In the genomic region with DNA sequence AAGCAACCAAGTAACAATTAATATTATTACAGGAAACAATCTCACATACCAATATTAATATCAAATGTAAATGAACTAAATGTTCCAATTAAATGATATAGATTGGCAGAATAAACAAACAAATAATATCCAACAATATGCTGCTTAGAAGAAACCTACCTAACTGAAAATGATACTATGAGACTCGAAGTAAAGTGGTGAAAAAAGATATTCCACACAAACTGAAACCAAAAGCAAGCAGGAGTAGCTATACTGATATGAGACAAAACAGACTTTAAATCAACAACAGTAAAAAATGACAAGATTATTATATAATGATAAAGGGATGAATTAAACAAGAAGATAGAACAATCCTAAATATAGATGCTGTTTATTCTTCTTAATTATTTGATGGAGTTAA, we compare ENCODE assay signal across 18 cellular contexts.
DNase-seq lines count a peak whose midpoint lies in the region; ATAC-seq, FAIRE-seq and TF ChIP-seq lines count a peak whose summit lies in the region.
"Had no signal": no experiment of that assay in that cellular context is flagged by ENCODE, and none has a peak within 500 bp of the region (broad histone marks: within the 10 kb centered on the region; RNA-seq: fewer than 3 reads in every experiment).

No MANE protein-coding gene starts in this region.

- no peaks in the 10 kb centered on the region for H3K4me1 ChIP-seq in MM.1S (ENCODE audit: low read length)
- H3K4me1 ChIP-seq in small intestine (ENCODE audit: control insufficient read depth in 2 of 2, insufficient read depth in 1 of 2, low read depth in 1 of 2, low read length in 1 of 2) = no peaks in the 10 kb centered on the region
- H3K4me1 ChIP-seq in heart left ventricle = no peaks in the 10 kb centered on the region
- H3K4me1 ChIP-seq in smooth muscle cell (ENCODE audit: low read depth) = no peaks in the 10 kb centered on the region

- H2AFZ ChIP-seq in MM.1S (ENCODE audit: low read length) (no peak overlapping the region), smooth muscle cell (ENCODE audit: low read depth) (no peak overlapping the region)

- no peaks in the 10 kb centered on the region for H3K9me3 ChIP-seq in MM.1S (replicated peaks; ENCODE audit: insufficient read depth, low read length)
- no peaks in the 10 kb centered on the region for H3K9me3 ChIP-seq in small intestine (ENCODE audit: control insufficient read depth, low read depth)
- H3K9me3 ChIP-seq in heart left ventricle = peaks cover 0 to 2% (median 0%) of the 10 kb centered on the region in 12 donors
- no peaks in the 10 kb centered on the region for H3K9me3 ChIP-seq in smooth muscle cell (replicated peaks; ENCODE audit: low read depth)

- DNase-seq in MM.1S (peak; percentile 51), small intestine (no peak), heart left ventricle (no peak), smooth muscle cell (lab: John Stamatoyannopoulos, UW; ENCODE audit: unreplicated experiment) (no peak), RPMI8226 (no peak)
- DNase-seq: COR-L47, H7, HFFc6, Karpas-422, NCI-H1105, NCI-H2081 treated with DMSO at 0.1 percent for 48 hours, NCI-H446 treated with DMSO at 0.1 percent for 48 hours, SIG-M5, T-helper 1 cell, T-helper 9 cell had no signal

- no peaks in the 10 kb centered on the region for H3K9me2 ChIP-seq in MM.1S (replicated peaks; ENCODE audit: insufficient read depth, low read length)

- H3K79me2 ChIP-seq in MM.1S (ENCODE audit: low read length) (no peaks in the 10 kb centered on the region), smooth muscle cell (ENCODE audit: low read depth) (no peaks in the 10 kb centered on the region)

- TF ChIP-seq POLR2A in heart left ventricle (IDR thresholded peaks at IDR 0.05) = no peak

- ATAC-seq in GM18519 (IDR thresholded peaks at IDR 0.05; ENCODE audit: low FRiP score, unreplicated experiment) = peak; percentile 85
- peak; percentile 58 for ATAC-seq in GM21528 (IDR thresholded peaks at IDR 0.05; ENCODE audit: low FRiP score, unreplicated experiment)
- ATAC-seq in heart left ventricle = no peak

- intact Hi-C loops in heart left ventricle (cut with DNase I) = no loop called here

- H4K20me1 ChIP-seq in MM.1S (ENCODE audit: insufficient read depth, low read length) (no peaks in the 10 kb centered on the region), smooth muscle cell (ENCODE audit: low read depth) (no peaks in the 10 kb centered on the region)

- 0 out of 2 replicates have a peak overlapping the region, but pooled peaks have one; percentile 10 for H3K4me3 ChIP-seq in MM.1S (ENCODE audit: low read length)
- H3K4me3 ChIP-seq in small intestine (ENCODE audit: low read depth in 1 of 2, low read length in 2 of 2) = no peak overlapping the region
- H3K4me3 ChIP-seq in heart left ventricle = no peak overlapping the region
- no peak overlapping the region for H3K4me3 ChIP-seq in smooth muscle cell

- H3K4me2 ChIP-seq in MM.1S (ENCODE audit: low read depth, low read length) (peak overlapping the region; percentile 14; the same call in 1 of the 2 replicates), smooth muscle cell (no peak overlapping the region)

- H3K27ac ChIP-seq in MM.1S (ENCODE audit: low read length) = no peak overlapping the region
- no peak overlapping the region for H3K27ac ChIP-seq in small intestine (ENCODE audit: low read depth in 1 of 2, low read length in 1 of 2)
- no peak overlapping the region for H3K27ac ChIP-seq in heart left ventricle
- H3K27ac ChIP-seq in smooth muscle cell (ENCODE audit: low read depth) = no peak overlapping the region

- WGBS in small intestine, 3 donors = 3 to 27% (median 10%) methylated on average over 1 of the region's 1 CpG
- 15 to 32% (median 20%) methylated on average over 1 of the region's 1 CpG for WGBS in heart left ventricle, 4 donors
- 42% methylated on average over 1 of the region's 1 CpG for WGBS in smooth muscle cell (ENCODE audit: low lambda C conversion rate)

- no peaks in the 10 kb centered on the region for H3F3A ChIP-seq in MM.1S (ENCODE audit: insufficient read depth, low read length)
- H3F3A ChIP-seq in smooth muscle cell (ENCODE audit: low read depth) = no peaks in the 10 kb centered on the region

- H3K9ac ChIP-seq in MM.1S (ENCODE audit: low read length) = no peak overlapping the region
- H3K9ac ChIP-seq in smooth muscle cell (ENCODE audit: low read depth) = no peak overlapping the region

- peak; percentile 19 for FAIRE-seq in small intestine (lab: Jason Lieb, UNC)
- FAIRE-seq: G401.6 had no signal

- H3K36me3 ChIP-seq in MM.1S (replicated peaks; ENCODE audit: insufficient read depth, low read length) (no peaks in the 10 kb centered on the region), small intestine (ENCODE audit: control insufficient read depth in 2 of 2, insufficient read depth in 2 of 2, low read length in 2 of 2) (no peaks in the 10 kb centered on the region), heart left ventricle (no peaks in the 10 kb centered on the region), smooth muscle cell (ENCODE audit: low read depth) (no peaks in the 10 kb centered on the region)

- H3K27me3 ChIP-seq in MM.1S (replicated peaks; ENCODE audit: insufficient read depth, low read length) (no peaks in the 10 kb centered on the region), small intestine (ENCODE audit: control insufficient read depth in 2 of 2, insufficient read depth in 2 of 2, low read length in 2 of 2) (no peaks in the 10 kb centered on the region), heart left ventricle (peaks cover 0 to 3% (median 0%) of the 10 kb centered on the region in 9 donors), smooth muscle cell (ENCODE audit: low read depth) (no peaks in the 10 kb centered on the region)

- no peak for TF ChIP-seq CTCF in MM.1S (IDR thresholded peaks at IDR 0.05; ENCODE audit: low read length)
- TF ChIP-seq CTCF in heart left ventricle (IDR thresholded peaks at IDR 0.05) = no peak
- no peak for TF ChIP-seq CTCF in smooth muscle cell (IDR thresholded peaks at IDR 0.05; ENCODE audit: borderline replicate concordance, insufficient read depth, poor library complexity, severe bottlenecking)

Comparison
In these comparisons a context has a peak if more than half of its experiments do, and no peak if none do; other contexts are left out.
1. ATAC-seq: peak in GM18519 (single experiment) and GM21528 (single experiment); none in heart left ventricle (0 of 4).